ENCODE assay signal across 9 cellular contexts in the genomic region with DNA sequence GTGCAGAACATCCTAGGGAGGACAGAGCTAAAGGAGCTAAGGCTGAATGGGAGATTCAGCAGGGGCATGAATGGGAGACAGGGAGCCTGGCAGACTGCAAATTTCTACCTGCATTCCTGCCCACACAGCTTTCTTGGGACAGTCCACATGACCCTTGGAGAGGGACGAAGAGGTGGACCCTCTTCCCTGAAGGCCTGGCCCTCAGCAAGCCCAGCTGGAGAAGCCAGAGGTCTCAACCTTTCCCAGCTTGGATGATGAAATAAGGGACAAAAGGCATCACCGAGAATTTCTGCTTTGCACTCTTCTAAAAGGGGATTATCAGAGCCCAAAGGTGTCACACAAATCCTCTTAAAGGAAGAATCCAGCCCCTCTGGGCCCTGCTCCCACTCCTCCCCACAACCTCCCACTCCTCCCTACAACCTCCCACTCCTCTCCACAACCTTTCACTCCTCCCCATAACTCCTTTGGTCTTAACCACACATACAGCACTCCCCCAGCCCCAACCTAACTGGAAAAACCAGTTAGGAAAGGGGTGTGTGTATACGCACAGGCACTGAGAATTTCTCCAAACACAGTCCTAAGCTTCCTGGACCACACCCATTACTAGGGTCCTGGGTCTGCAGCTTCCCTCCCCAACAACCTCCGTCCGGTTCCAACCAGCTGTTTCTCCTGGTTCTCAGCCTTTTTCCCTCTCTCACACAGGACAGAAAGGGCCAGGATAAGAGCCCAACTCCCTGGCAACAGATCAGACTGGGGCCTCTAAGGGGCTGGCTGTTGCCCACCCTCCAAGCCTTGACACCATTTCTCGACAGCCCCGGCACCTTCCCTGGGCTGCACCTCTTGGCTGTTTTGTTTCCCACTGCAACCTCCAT. TPM values are rescaled to one million over a fixed set of nuclear protein-coding genes. Genes with fewer than 3 reads are reported as not detected.
A peak's percentile ranks its signal among the peaks of the same experiment; 100 is the strongest.
DNase-seq lines count a peak whose midpoint lies in the region; ATAC-seq, FAIRE-seq and TF ChIP-seq lines count a peak whose summit lies in the region.
"Had no signal": no experiment of that assay in that cellular context is flagged by ENCODE, and none has a peak within 500 bp of the region (broad histone marks: within the 10 kb centered on the region; RNA-seq: fewer than 3 reads in every experiment).

No MANE protein-coding gene starts in this region.

- H3K4me1 ChIP-seq in adipocyte (ENCODE audit: control insufficient read depth, insufficient read depth, low read length), result peaks cover 69% of the 10 kb centered on the region
- H3K4me1 ChIP-seq in smooth muscle cell (ENCODE audit: low read depth), result peaks cover 50% of the 10 kb centered on the region

- H3K9me3 ChIP-seq in adipocyte (ENCODE audit: control insufficient read depth, low read length), result no peaks in the 10 kb centered on the region
- no peaks in the 10 kb centered on the region for H3K9me3 ChIP-seq in smooth muscle cell (replicated peaks; ENCODE audit: low read depth)

- no peaks in the 10 kb centered on the region for H3K27me3 ChIP-seq in adipocyte (replicated peaks; ENCODE audit: control insufficient read depth, insufficient read depth, low read length)
- H3K27me3 ChIP-seq in smooth muscle cell (ENCODE audit: low read depth), result no peaks in the 10 kb centered on the region

- peak; percentile 64 for DNase-seq in HPDE6-E6E7 (ENCODE audit: extremely low spot score)
- no peak for DNase-seq in adipocyte (ENCODE audit: low read depth)
- DNase-seq in left kidney (ENCODE audit: low read depth, low spot score), result peak; percentile 83
- no peak for DNase-seq in smooth muscle cell (lab: John Stamatoyannopoulos, UW; ENCODE audit: unreplicated experiment)
- no peak for DNase-seq in GM12892 (ENCODE audit: insufficient read length)
- no peak for DNase-seq in activated CD8-positive, alpha-beta memory T cell treated with anti-CD3 and anti-CD28 coated beads for 24 hours
- no peak for DNase-seq in C1 segment of cervical spinal cord (lab: John Stamatoyannopoulos, UW)

- H3F3A ChIP-seq in smooth muscle cell (ENCODE audit: low read depth), result peaks cover 46% of the 10 kb centered on the region

- WGBS in smooth muscle cell (ENCODE audit: low lambda C conversion rate), result 27% methylated on average over 6 of the region's 7 CpGs

- no peak for FAIRE-seq in GM12892 (lab: Jason Lieb, UNC)

- TF ChIP-seq POLR2A in GM12892 (IDR thresholded peaks at IDR 0.05; ENCODE audit: low read depth, low read length), result no peak

- H3K36me3 ChIP-seq in adipocyte (ENCODE audit: control insufficient read depth, insufficient read depth, low read length, severe bottlenecking), result peaks cover 16% of the 10 kb centered on the region
- peaks cover 4% of the 10 kb centered on the region for H3K36me3 ChIP-seq in smooth muscle cell (ENCODE audit: low read depth)

- peak overlapping the region; percentile 19 for H3K4me2 ChIP-seq in smooth muscle cell

- H4K20me1 ChIP-seq in smooth muscle cell (ENCODE audit: low read depth), result peaks cover 23% of the 10 kb centered on the region

- ATAC-seq in GM21367 (IDR thresholded peaks at IDR 0.05; ENCODE audit: unreplicated experiment), result no peak

- H3K27ac ChIP-seq in smooth muscle cell (ENCODE audit: low read depth), result peak overlapping the region; percentile 98
- H3K27ac ChIP-seq: SK-N-MC had no signal

- H2AFZ ChIP-seq in smooth muscle cell (ENCODE audit: low read depth), result no peak overlapping the region

- peaks cover 15% of the 10 kb centered on the region for H3K79me2 ChIP-seq in smooth muscle cell (ENCODE audit: low read depth)

- H3K9ac ChIP-seq in adipocyte (ENCODE audit: low read length) (peak overlapping the region; percentile 81), smooth muscle cell (ENCODE audit: low read depth) (peak overlapping the region; percentile 15)

- TF ChIP-seq CTCF in smooth muscle cell (IDR thresholded peaks at IDR 0.05; ENCODE audit: borderline replicate concordance, insufficient read depth, poor library complexity, severe bottlenecking), result no peak

- H3K4me3 ChIP-seq in adipocyte (ENCODE audit: low read length) (peak overlapping the region; percentile 15), smooth muscle cell (no peak overlapping the region)
- H3K4me3 ChIP-seq: SK-N-MC had no signal

RNA-seq across cellular contexts. Expression of a gene that starts 38.5 kb away (rescaled TPM):
- 731 and 1,140 TPM in 2 replicates for total RNA-seq in smooth muscle cell
- 817 and 878 TPM in 2 replicates for polyA plus RNA-seq in smooth muscle cell
- 4,980 TPM for polyA plus RNA-seq in GM12892 (2012; ENCODE audit: missing spikeins)

RNA-seq across cellular contexts. Expression of a gene that starts 38.6 kb away (rescaled TPM):
- 5.8 and 7.1 TPM in 2 replicates for total RNA-seq in smooth muscle cell
- 0.24 and 0.93 TPM in 2 replicates for polyA plus RNA-seq in smooth muscle cell
- polyA plus RNA-seq in GM12892 (2012; ENCODE audit: missing spikeins), result 9.0 TPM

Comparison
In these comparisons a context has a peak if more than half of its experiments do, and no peak if none do; other contexts are left out.
1. DNase-seq: peak in HPDE6-E6E7 (single experiment) and left kidney (single experiment); none in adipocyte (single experiment), smooth muscle cell (single experiment), GM12892 (single experiment), activated CD8-positive, alpha-beta memory T cell treated with anti-CD3 and anti-CD28 coated beads for 24 hours (single experiment) and C1 segment of cervical spinal cord (0 of 14).